ENCODE assay signal across 8 cellular contexts in the genomic region with DNA sequence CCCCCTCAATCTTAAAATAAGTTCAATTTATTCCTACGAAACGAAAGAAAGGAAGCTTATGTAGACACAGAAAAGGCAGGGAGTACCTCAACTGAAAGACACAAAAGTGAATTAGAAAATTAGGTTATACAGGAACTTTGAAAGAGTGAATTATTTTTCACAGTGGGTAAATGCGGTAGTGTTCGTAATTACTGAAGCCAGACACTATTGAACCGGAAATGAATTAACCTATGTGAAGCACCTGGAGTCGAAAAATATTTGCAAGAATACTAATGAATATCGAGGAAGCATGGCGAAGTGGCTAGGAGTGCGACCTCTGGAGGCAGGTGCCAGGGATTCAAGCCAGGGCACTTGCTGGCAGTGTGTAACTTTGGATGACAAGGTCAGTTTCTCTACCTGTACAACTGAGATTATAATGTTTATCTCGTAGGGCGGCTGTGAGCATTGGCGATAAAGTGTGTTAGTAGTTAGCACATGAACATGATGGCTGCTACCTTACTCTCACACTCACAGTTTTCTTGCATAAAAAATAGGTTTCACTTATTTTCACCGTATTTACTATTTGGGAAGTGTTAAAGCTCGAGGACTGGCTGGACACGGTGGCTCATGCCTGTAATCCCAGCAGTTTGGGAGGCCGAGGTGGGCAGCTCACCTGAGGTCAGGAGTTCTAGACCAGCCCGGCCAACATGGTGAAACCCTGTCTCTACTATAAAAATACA. TPM values are rescaled to one million over a fixed set of nuclear protein-coding genes. Genes with fewer than 3 reads are reported as not detected.
DNase-seq lines count a peak whose midpoint lies in the region; ATAC-seq and TF ChIP-seq lines count a peak whose summit lies in the region.

No MANE protein-coding gene starts in this region.

- peaks cover 0 to 5% (median 0%) of the 10 kb centered on the region in 4 donors for H3K4me1 ChIP-seq in right lobe of liver

- H3K4me3 ChIP-seq in right lobe of liver, result peak overlapping the region; percentile 68 to 92 (median 82)

- 6% methylated on average over 17 of the region's 17 CpGs for WGBS in right lobe of liver (ENCODE audit: insufficient coverage, low coverage, low lambda C conversion rate, missing lambda C conversion rate)

- TF ChIP-seq POLR2A in right lobe of liver (IDR thresholded peaks at IDR 0.05), result no peak

- no peaks in the 10 kb centered on the region for H3K27me3 ChIP-seq in right lobe of liver

- TF ChIP-seq CTCF in right lobe of liver (IDR thresholded peaks at IDR 0.05), result peak; percentile 56 to 81 (median 78)

- DNase-seq in AG20443 (ENCODE audit: low spot score) (peak; percentile 67), NCI-H226 (peak; percentile 24), dermis blood vessel endothelial cell (peak; percentile 85), right lobe of liver (peak; percentile 80 to 86 (median 85))
- DNase-seq in activated CD4-positive, alpha-beta T cell treated with anti-CD3 and anti-CD28 coated beads for 4 hours, result peak; percentile 67 to 70
- peak; percentile 52 for DNase-seq in stimulated activated CD8-positive, alpha-beta memory T cell treated with anti-CD3 and anti-CD28 coated beads, Interleukin-12 subunit alpha, Interleukin-12 subunit beta, amount 100 ng/mL, for 4 hours (ENCODE audit: low read depth)

- no peaks in the 10 kb centered on the region for H3K9me3 ChIP-seq in right lobe of liver

- ATAC-seq in GM18868 (IDR thresholded peaks at IDR 0.05; ENCODE audit: unreplicated experiment) (peak; percentile 83), HG03095 (IDR thresholded peaks at IDR 0.05; ENCODE audit: unreplicated experiment) (peak; percentile 89), right lobe of liver (peak; percentile 92 to 96 (median 96))

- H3K36me3 ChIP-seq in right lobe of liver, result no peaks in the 10 kb centered on the region

- intact Hi-C loops in right lobe of liver (cut with DNase I), result no loop called here

- no peak overlapping the region for H3K27ac ChIP-seq in right lobe of liver

RNA-seq across cellular contexts. Expression of gene SLC18B1, which starts 0.5 kb away (rescaled TPM):
- total RNA-seq in dermis blood vessel endothelial cell (7.7 and 11.2 TPM in 2 replicates), right lobe of liver (1 to 10 TPM; 2.9 to 6.1 (median 4.2) TPM)

RNA-seq across cellular contexts. Expression of gene RPS12, which starts 15.4 kb away (rescaled TPM):
- total RNA-seq in dermis blood vessel endothelial cell (836 and 1,354 TPM in 2 replicates), right lobe of liver (100 to 1,000 TPM; 345 to 448 (median 375) TPM)

RNA-seq across cellular contexts. Expression of gene VNN2, which starts 41.3 kb away (rescaled TPM):
- total RNA-seq in dermis blood vessel endothelial cell, result not detected in 2 replicates
- total RNA-seq in right lobe of liver, result 10 to 100 TPM in 1 of 6 experiments, 1 to 10 TPM in 4, under 1 TPM in 1; 0.75 to 18.9 (median 5.9) TPM

Comparison
In these comparisons a context has a peak if more than half of its experiments do, and no peak if none do; other contexts are left out.
1. DNase-seq: peak in every context shown above with its lines; median percentile 85 in dermis blood vessel endothelial cell; 85 in right lobe of liver; 68 in activated CD4-positive, alpha-beta T cell treated with anti-CD3 and anti-CD28 coated beads for 4 hours; 67 in AG20443; 52 in stimulated activated CD8-positive, alpha-beta memory T cell treated with anti-CD3 and anti-CD28 coated beads, Interleukin-12 subunit alpha, Interleukin-12 subunit beta, amount 100 ng/mL, for 4 hours; 24 in NCI-H226.